In genomic region chr4:107616838-107617389, GRCh38 we compare ENCODE assay signal across 16 cellular contexts.
A peak's percentile ranks its signal among the peaks of the same experiment; 100 is the strongest.
DNase-seq lines count a peak whose midpoint lies in the region; ATAC-seq, FAIRE-seq and TF ChIP-seq lines count a peak whose summit lies in the region.
"Had no signal": no experiment of that assay in that cellular context is flagged by ENCODE, and none has a peak within 500 bp of the region (broad histone marks: within the 10 kb centered on the region; RNA-seq: fewer than 3 reads in every experiment).

No MANE protein-coding gene starts in this region.

- no peaks in the 10 kb centered on the region for H4K20me1 ChIP-seq in DND-41 (ENCODE audit: insufficient read depth, low read length)
- no peaks in the 10 kb centered on the region for H4K20me1 ChIP-seq in IMR-90 (ENCODE audit: insufficient read depth, low read length)
- H4K20me1 ChIP-seq in astrocyte (ENCODE audit: insufficient read depth, low read length): no peaks in the 10 kb centered on the region

- H3K4me2 ChIP-seq in DND-41 (ENCODE audit: insufficient read depth, low read length): no peak overlapping the region
- no peak overlapping the region for H3K4me2 ChIP-seq in IMR-90 (ENCODE audit: low read depth, low read length)
- H3K4me2 ChIP-seq in astrocyte (ENCODE audit: low read length): no peak overlapping the region

- intact Hi-C loops in IMR-90 (cut with micrococcal nuclease): no loop called here

- H3K4ac ChIP-seq in IMR-90 (ENCODE audit: low read depth, low read length): no peak overlapping the region; the same call in 1 of the 2 replicates

- H3K36me3 Mint-ChIP-seq in astrocyte (ENCODE audit: low read depth, unreplicated experiment) (peaks cover 14% of the 10 kb centered on the region), progenitor cell of endocrine pancreas (ENCODE audit: insufficient read depth) (peaks cover 46% of the 10 kb centered on the region)

- H3K36me3 ChIP-seq in DND-41 (ENCODE audit: insufficient read depth, low read length) (peaks cover 7% of the 10 kb centered on the region; the same call in 1 of the 2 replicates), IMR-90 (ENCODE audit: control insufficient read depth, insufficient read depth, low read length) (peaks cover 3% of the 10 kb centered on the region), astrocyte (ENCODE audit: insufficient read depth, low read length) (peaks cover 4% of the 10 kb centered on the region)

- H3K9ac ChIP-seq in DND-41 (ENCODE audit: low read depth, low read length) (no peak overlapping the region), IMR-90 (ENCODE audit: low read depth, low read length) (no peak overlapping the region), astrocyte (ENCODE audit: low read length) (no peak overlapping the region)

- in situ Hi-C loops in IMR-90 (cut with MboI; ENCODE audit: low sequenced_read_pairs): no loop called here

- H4K91ac ChIP-seq in IMR-90 (ENCODE audit: insufficient read depth, low read depth, low read length): no peak overlapping the region; the same call in 1 of the 2 replicates

- DNase-seq in DND-41 (no peak), IMR-90 (peak; percentile 13), astrocyte (ENCODE audit: low read depth) (no peak), progenitor cell of endocrine pancreas (ENCODE audit: low spot score, unreplicated experiment) (no peak), DMS114 treated with DMSO at 0.1 percent for 48 hours (lab: John Stamatoyannopoulos, UW; ENCODE audit: unreplicated experiment) (no peak), NCI-H69 (lab: John Stamatoyannopoulos, UW) (no peak), NCI-H1105 (lab: John Stamatoyannopoulos, UW) (no peak)
- DNase-seq: CD8-positive, alpha-beta T cell; DMS 273 treated with DMSO at 0.1 percent for 48 hours; H9; NCI-H1105 treated with DMSO at 0.1 percent for 48 hours; NCI-H187 treated with DMSO at 0.1 percent for 48 hours; SIG-M5 had no signal

- no peak for TF ChIP-seq POLR2A in IMR-90 (IDR thresholded peaks at IDR 0.05; ENCODE audit: low read depth, low read length)

- H2BK5ac ChIP-seq in IMR-90 (ENCODE audit: low read depth, low read length, poor library complexity, severe bottlenecking): no peak overlapping the region

- H3K27me3 Mint-ChIP-seq in astrocyte (ENCODE audit: low read depth, unreplicated experiment) (no peaks in the 10 kb centered on the region), progenitor cell of endocrine pancreas (no peaks in the 10 kb centered on the region)
- H3K27me3 Mint-ChIP-seq: B cell had no signal

- no peak overlapping the region; the same call in 1 of the 2 replicates for H2BK20ac ChIP-seq in IMR-90 (ENCODE audit: low read depth, low read length)

- H4K8ac ChIP-seq in IMR-90 (ENCODE audit: low read depth in 2 of 2, low read length in 2 of 2): no peak overlapping the region; a peak in 1 of 4 replicates

- TF ChIP-seq CTCF in DND-41 (IDR thresholded peaks at IDR 0.05; ENCODE audit: borderline replicate concordance, extremely low read depth, low read length, poor library complexity, severe bottlenecking) (no peak), IMR-90 (conservative IDR thresholded peaks at IDR 0.05; ENCODE audit: low read depth, low read length) (no peak), astrocyte (IDR thresholded peaks at IDR 0.05; ENCODE audit: insufficient read depth, low read depth, low read length) (no peak), progenitor cell of endocrine pancreas (IDR thresholded peaks at IDR 0.05; ENCODE audit: unreplicated experiment) (no peak)

- H3K79me2 ChIP-seq in DND-41 (ENCODE audit: insufficient read depth, low read length) (no peaks in the 10 kb centered on the region), astrocyte (ENCODE audit: insufficient read depth, low read length) (peaks cover 5% of the 10 kb centered on the region)

- no peak for TF ChIP-seq RAD21 in IMR-90 (IDR thresholded peaks at IDR 0.05; ENCODE audit: low read length)

- dilution Hi-C loops in IMR-90 (cut with HindIII; ENCODE audit: low sequenced_read_pairs, unreplicated experiment): no loop called here

- H2BK15ac ChIP-seq in IMR-90 (ENCODE audit: low read depth, low read length): no peak overlapping the region; the same call in 2 of the 3 replicates

- H3K14ac ChIP-seq in IMR-90 (replicated peaks; ENCODE audit: low read depth, low read length): 0 out of 2 replicates have a peak overlapping the region, but pooled peaks have one; percentile 45

- H2AFZ ChIP-seq in DND-41 (ENCODE audit: low read depth, low read length): no peak overlapping the region
- no peak overlapping the region for H2AFZ ChIP-seq in IMR-90 (replicated peaks; ENCODE audit: low read length, poor library complexity)
- no peak overlapping the region for H2AFZ ChIP-seq in astrocyte (ENCODE audit: low read depth, low read length)

- peaks cover 4% of the 10 kb centered on the region; the same call in 1 of the 2 replicates for H3K9me1 ChIP-seq in IMR-90 (ENCODE audit: insufficient read depth, low read length)

- CTCF ChIA-PET in IMR-90 (lab: Yijun Ruan, JAX): interaction anchor here (0.5 to 1.2 kb wide), 3 partner anchors 10 to 304 kb away, joined by 3 to 5 read pairs (median 4); no protein-coding TSS in a partner anchor

- FAIRE-seq in astrocyte (lab: Jason Lieb, UNC): no peak
- FAIRE-seq: GM12878, K562 had no signal

- no peak overlapping the region for H3K4me3 Mint-ChIP-seq in astrocyte (ENCODE audit: unreplicated experiment)
- H3K4me3 Mint-ChIP-seq in progenitor cell of endocrine pancreas (ENCODE audit: low read depth): no peak overlapping the region
- H3K4me3 Mint-ChIP-seq: B cell; CD8-positive, alpha-beta T cell; H9 had no signal

- H3K9me3 Mint-ChIP-seq in astrocyte (ENCODE audit: unreplicated experiment) (peaks cover 6% of the 10 kb centered on the region), progenitor cell of endocrine pancreas (ENCODE audit: low read depth) (peaks cover 7% of the 10 kb centered on the region)
- H3K9me3 Mint-ChIP-seq: CD8-positive, alpha-beta T cell; H9 had no signal

- no peak overlapping the region for H3K23ac ChIP-seq in IMR-90 (ENCODE audit: low read depth, low read length)

- H3K27me3 ChIP-seq in DND-41 (ENCODE audit: insufficient read depth, low read length, poor library complexity): no peaks in the 10 kb centered on the region
- no peaks in the 10 kb centered on the region for H3K27me3 ChIP-seq in IMR-90 (ENCODE audit: control insufficient read depth, insufficient read depth, low read length)
- H3K27me3 ChIP-seq in astrocyte (ENCODE audit: insufficient read depth, low read length): no peaks in the 10 kb centered on the region

- H3K4me3 ChIP-seq in DND-41 (ENCODE audit: low read depth in 1 of 2, low read length in 2 of 2): no peak overlapping the region
- H3K4me3 ChIP-seq in IMR-90 (ENCODE audit: insufficient read depth, low read depth, low read length): no peak overlapping the region
- no peak overlapping the region for H3K4me3 ChIP-seq in astrocyte (ENCODE audit: insufficient read depth, low read depth, low read length)
- H3K4me3 ChIP-seq: GM12878, K562 had no signal

- WGBS in IMR-90 (ENCODE audit: extremely low coverage in 2 of 2, insufficient read length in 1 of 2), 2 experiments: 100% methylated on average over 1 of the region's 3 CpGs; no CpG with 5 or more reads in 1 of the 2 experiments

- POLR2A ChIA-PET in IMR-90 (lab: Charles Lee; ENCODE audit: unreplicated experiment): no interaction called here

- peak overlapping the region; percentile 3 for H3K27ac Mint-ChIP-seq in astrocyte (ENCODE audit: unreplicated experiment)
- peak overlapping the region; percentile 41 for H3K27ac Mint-ChIP-seq in progenitor cell of endocrine pancreas
- H3K27ac Mint-ChIP-seq: B cell; CD8-positive, alpha-beta T cell; H9 had no signal

- H2AK5ac ChIP-seq in IMR-90 (ENCODE audit: low read depth, low read length): no peak overlapping the region

- peaks cover 0 to 8% of the 10 kb centered on the region in 2 experiments; a peak in 1 of 4 replicates for H3K79me1 ChIP-seq in IMR-90 (ENCODE audit: low read depth in 1 of 2, low read length in 2 of 2)

- H3K56ac ChIP-seq in IMR-90 (ENCODE audit: extremely low read depth, insufficient read depth, low read length): no peak overlapping the region

- no peak overlapping the region for H2AK9ac ChIP-seq in IMR-90 (replicated peaks; ENCODE audit: low read depth, low read length, poor library complexity)

- H3K4me1 ChIP-seq in DND-41 (ENCODE audit: insufficient read depth, low read length) (no peaks in the 10 kb centered on the region), IMR-90 (ENCODE audit: control insufficient read depth, insufficient read depth, low read length) (peaks cover 8% of the 10 kb centered on the region; the same call in 1 of the 2 replicates), astrocyte (ENCODE audit: insufficient read depth, low read length) (peaks cover 18% of the 10 kb centered on the region)

- H3K9me3 ChIP-seq in DND-41 (ENCODE audit: insufficient read depth, low read length, severe bottlenecking): no peaks in the 10 kb centered on the region
- peaks cover 2% of the 10 kb centered on the region; the same call in 1 of the 2 replicates for H3K9me3 ChIP-seq in IMR-90 (ENCODE audit: control insufficient read depth, insufficient read depth, low read length)
- no peaks in the 10 kb centered on the region for H3K9me3 ChIP-seq in astrocyte (ENCODE audit: insufficient read depth, low read depth, low read length)

- H3K27ac ChIP-seq in DND-41 (ENCODE audit: low read length) (no peak overlapping the region), IMR-90 (ENCODE audit: insufficient read depth, low read length) (no peak overlapping the region), astrocyte (ENCODE audit: low read depth, low read length) (no peak overlapping the region)

- no peak overlapping the region for H2BK120ac ChIP-seq in IMR-90 (ENCODE audit: low read depth, low read length)

- peak overlapping the region; percentile 58; the same call in 1 of the 2 replicates for H4K5ac ChIP-seq in IMR-90 (ENCODE audit: low read depth, low read length)

- ATAC-seq in DND-41 (ENCODE audit: insufficient read depth, low read depth): 0 out of 3 replicates have a peak, but pooled peaks have one; percentile 24
- ATAC-seq in IMR-90 (ENCODE audit: low read depth): no peak
- ATAC-seq: CD8-positive, alpha-beta T cell; GM12878; K562 had no signal

- no TSS peak for BruUV-seq in IMR-90 (replicated peaks; lab: Mats Ljungman, UMichigan)

- peak overlapping the region; percentile 69; the same call in 1 of the 2 replicates for H3K18ac ChIP-seq in IMR-90 (ENCODE audit: low read depth, low read length)

- H3K4me1 Mint-ChIP-seq in astrocyte (ENCODE audit: low read depth, unreplicated experiment): peaks cover 33% of the 10 kb centered on the region
- no peaks in the 10 kb centered on the region for H3K4me1 Mint-ChIP-seq in progenitor cell of endocrine pancreas (ENCODE audit: low read depth)
- H3K4me1 Mint-ChIP-seq: B cell, H9 had no signal

TF ChIP-seq in IMR-90, 13 proteins besides CTCF, POLR2A, EP300 and RAD21 (continues in another document):
- no peak for TF ChIP-seq MXI1 (IDR thresholded peaks at IDR 0.05; ENCODE audit: borderline replicate concordance, low read depth, low read length)
- no peak for TF ChIP-seq SMC3 (IDR thresholded peaks at IDR 0.05; ENCODE audit: low read depth, low read length)
- no peak for TF ChIP-seq RFX5 (IDR thresholded peaks at IDR 0.05; ENCODE audit: low read depth, low read length)
- TF ChIP-seq MAFK (IDR thresholded peaks at IDR 0.05; ENCODE audit: low read depth, low read length): no peak
- TF ChIP-seq FOS (IDR thresholded peaks at IDR 0.05; ENCODE audit: low read depth, low read length): no peak
- TF ChIP-seq CHD1 (IDR thresholded peaks at IDR 0.05; ENCODE audit: low read depth, low read length): no peak
